4 cellular contexts compared by ENCODE assay signal in the genomic region with DNA sequence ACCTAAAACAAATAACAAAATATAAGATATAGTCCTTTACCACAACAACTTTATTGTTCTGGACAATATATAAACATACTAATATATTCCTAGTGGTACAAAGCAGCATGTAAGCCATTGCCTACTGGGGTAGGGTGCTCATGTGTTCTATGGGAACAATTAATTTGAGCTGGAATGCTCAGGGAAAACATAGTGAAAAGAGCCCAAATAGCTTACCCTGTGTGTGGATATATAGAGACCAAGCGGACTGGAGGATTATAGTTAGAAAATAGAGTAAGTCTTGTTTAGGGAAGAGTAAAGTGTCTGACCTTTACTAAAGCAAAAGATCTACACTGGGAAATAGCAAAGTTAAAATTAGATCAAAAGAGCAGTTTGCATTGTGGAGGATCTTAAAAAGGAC.
TF ChIP-seq lines count a peak whose summit lies in the region.

No MANE protein-coding gene starts in this region.

TF ChIP-seq in GM23338, 12 proteins besides CTCF, POLR2A, EP300 and RAD21:
- TF ChIP-seq EZH2phosphoT487 (IDR thresholded peaks at IDR 0.05; ENCODE audit: unreplicated experiment) = no peak
- TF ChIP-seq NANOG (IDR thresholded peaks at IDR 0.05; ENCODE audit: borderline replicate concordance) = no peak
- no peak for TF ChIP-seq JUNB (IDR thresholded peaks at IDR 0.05; ENCODE audit: unreplicated experiment)
- TF ChIP-seq CREB1 (CRISPR knock-in tag; IDR thresholded peaks at IDR 0.05; ENCODE audit: low read depth) = no peak
- TF ChIP-seq, protein P1, sequence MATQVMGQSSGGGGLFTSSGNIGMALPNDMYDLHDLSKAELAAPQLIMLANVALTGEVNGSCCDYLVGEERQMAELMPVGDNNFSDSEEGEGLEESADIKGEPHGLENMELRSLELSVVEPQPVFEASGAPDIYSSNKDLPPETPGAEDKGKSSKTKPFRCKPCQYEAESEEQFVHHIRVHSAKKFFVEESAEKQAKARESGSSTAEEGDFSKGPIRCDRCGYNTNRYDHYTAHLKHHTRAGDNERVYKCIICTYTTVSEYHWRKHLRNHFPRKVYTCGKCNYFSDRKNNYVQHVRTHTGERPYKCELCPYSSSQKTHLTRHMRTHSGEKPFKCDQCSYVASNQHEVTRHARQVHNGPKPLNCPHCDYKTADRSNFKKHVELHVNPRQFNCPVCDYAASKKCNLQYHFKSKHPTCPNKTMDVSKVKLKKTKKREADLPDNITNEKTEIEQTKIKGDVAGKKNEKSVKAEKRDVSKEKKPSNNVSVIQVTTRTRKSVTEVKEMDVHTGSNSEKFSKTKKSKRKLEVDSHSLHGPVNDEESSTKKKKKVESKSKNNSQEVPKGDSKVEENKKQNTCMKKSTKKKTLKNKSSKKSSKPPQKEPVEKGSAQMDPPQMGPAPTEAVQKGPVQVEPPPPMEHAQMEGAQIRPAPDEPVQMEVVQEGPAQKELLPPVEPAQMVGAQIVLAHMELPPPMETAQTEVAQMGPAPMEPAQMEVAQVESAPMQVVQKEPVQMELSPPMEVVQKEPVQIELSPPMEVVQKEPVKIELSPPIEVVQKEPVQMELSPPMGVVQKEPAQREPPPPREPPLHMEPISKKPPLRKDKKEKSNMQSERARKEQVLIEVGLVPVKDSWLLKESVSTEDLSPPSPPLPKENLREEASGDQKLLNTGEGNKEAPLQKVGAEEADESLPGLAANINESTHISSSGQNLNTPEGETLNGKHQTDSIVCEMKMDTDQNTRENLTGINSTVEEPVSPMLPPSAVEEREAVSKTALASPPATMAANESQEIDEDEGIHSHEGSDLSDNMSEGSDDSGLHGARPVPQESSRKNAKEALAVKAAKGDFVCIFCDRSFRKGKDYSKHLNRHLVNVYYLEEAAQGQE (IDR thresholded peaks at IDR 0.05; ENCODE audit: unreplicated experiment) = no peak
- 0 out of 2 replicates have a peak, but pooled peaks have one; percentile 31 for TF ChIP-seq POLR2AphosphoS5 (IDR thresholded peaks at IDR 0.05; ENCODE audit: low read depth)

TF ChIP-seq in WTC11, 78 proteins besides CTCF, POLR2A, EP300 and RAD21 (continues in another document):
- TF ChIP-seq ZNF416 (CRISPR knock-in tag; IDR thresholded peaks at IDR 0.05) (0 out of 2 replicates have a peak, but pooled peaks have one; percentile 43), NFYB (CRISPR knock-in tag; conservative IDR thresholded peaks at IDR 0.05; ENCODE audit: low read depth) (no peak), GTF2I (CRISPR knock-in tag; conservative IDR thresholded peaks at IDR 0.05) (no peak), ETV6 (CRISPR knock-in tag; IDR thresholded peaks at IDR 0.05) (no peak), FOXP1 (CRISPR knock-in tag; IDR thresholded peaks at IDR 0.05; ENCODE audit: borderline replicate concordance) (no peak), SMAD3 (CRISPR knock-in tag; IDR thresholded peaks at IDR 0.05; ENCODE audit: borderline replicate concordance) (no peak), SOX15 (CRISPR knock-in tag; IDR thresholded peaks at IDR 0.05) (no peak), ZNF138 (CRISPR knock-in tag; conservative IDR thresholded peaks at IDR 0.05) (no peak), TEAD4 (CRISPR knock-in tag; IDR thresholded peaks at IDR 0.05) (no peak), ZBTB21 (CRISPR knock-in tag; IDR thresholded peaks at IDR 0.05; ENCODE audit: borderline replicate concordance) (no peak), ZNF317 (CRISPR knock-in tag; IDR thresholded peaks at IDR 0.05; ENCODE audit: borderline replicate concordance, low read depth) (no peak), MXD4 (CRISPR knock-in tag; IDR thresholded peaks at IDR 0.05; ENCODE audit: borderline replicate concordance) (no peak)
- TF ChIP-seq, protein P2, sequence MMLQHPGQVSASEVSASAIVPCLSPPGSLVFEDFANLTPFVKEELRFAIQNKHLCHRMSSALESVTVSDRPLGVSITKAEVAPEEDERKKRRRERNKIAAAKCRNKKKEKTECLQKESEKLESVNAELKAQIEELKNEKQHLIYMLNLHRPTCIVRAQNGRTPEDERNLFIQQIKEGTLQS (CRISPR knock-in tag; conservative IDR thresholded peaks at IDR 0.05) = no peak
- TF ChIP-seq, protein P3, sequence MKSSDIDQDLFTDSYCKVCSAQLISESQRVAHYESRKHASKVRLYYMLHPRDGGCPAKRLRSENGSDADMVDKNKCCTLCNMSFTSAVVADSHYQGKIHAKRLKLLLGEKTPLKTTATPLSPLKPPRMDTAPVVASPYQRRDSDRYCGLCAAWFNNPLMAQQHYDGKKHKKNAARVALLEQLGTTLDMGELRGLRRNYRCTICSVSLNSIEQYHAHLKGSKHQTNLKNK (CRISPR knock-in tag; IDR thresholded peaks at IDR 0.05) = peak; percentile 82
- TF ChIP-seq, protein P4, sequence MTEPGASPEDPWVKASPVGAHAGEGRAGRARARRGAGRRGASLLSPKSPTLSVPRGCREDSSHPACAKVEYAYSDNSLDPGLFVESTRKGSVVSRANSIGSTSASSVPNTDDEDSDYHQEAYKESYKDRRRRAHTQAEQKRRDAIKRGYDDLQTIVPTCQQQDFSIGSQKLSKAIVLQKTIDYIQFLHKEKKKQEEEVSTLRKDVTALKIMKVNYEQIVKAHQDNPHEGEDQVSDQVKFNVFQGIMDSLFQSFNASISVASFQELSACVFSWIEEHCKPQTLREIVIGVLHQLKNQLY (CRISPR knock-in tag; IDR thresholded peaks at IDR 0.05) = no peak
- TF ChIP-seq, protein P5, sequence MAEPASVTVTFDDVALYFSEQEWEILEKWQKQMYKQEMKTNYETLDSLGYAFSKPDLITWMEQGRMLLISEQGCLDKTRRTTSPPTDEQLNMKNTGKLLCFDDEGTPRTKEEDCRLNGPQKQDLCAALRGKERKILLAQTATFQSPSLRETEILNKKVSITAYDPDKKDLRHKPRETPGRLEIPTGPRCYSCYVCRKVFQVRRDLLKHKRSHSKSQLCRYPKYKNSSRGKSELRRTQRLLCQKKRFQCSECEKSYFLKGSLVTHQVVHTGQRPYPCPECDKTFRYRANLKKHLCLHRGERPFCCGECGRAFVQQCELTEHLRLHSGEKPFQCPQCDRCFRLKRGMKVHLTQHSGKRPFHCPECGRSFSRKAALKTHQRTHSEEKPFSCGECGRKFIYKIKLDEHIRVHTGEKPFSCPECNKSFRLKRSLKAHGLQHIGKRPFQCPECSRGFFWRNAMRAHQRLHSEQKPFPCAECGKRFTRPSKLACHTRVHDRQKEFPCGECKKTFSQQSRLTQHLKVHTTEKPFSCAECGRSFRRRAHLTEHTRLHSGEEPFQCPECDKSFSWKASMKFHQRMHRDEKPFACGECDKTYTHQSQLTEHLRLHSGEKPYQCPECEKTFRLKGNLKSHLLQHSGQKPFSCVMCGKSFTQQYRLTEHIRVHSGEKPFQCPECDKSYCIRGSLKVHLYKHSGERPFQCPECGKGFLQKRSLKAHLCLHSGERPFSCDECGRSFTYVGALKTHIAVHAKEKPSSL (CRISPR knock-in tag; conservative IDR thresholded peaks at IDR 0.05) = peak; percentile 72; the same call in 1 of the 2 replicates

TF ChIP-seq in H1, 55 proteins besides CTCF, POLR2A, EP300 and RAD21 (continues in another document):
- TF ChIP-seq GABPA (IDR thresholded peaks at IDR 0.05; ENCODE audit: borderline replicate concordance, insufficient read depth, low read length) (no peak), ASH2L (IDR thresholded peaks at IDR 0.05; ENCODE audit: low read length) (no peak), POLR2AphosphoS5 (IDR thresholded peaks at IDR 0.05; ENCODE audit: low read depth, low read length) (peak; percentile 64; the same call in 1 of the 2 replicates), KDM4A (IDR thresholded peaks at IDR 0.05; ENCODE audit: low read depth, low read length, severe bottlenecking) (no peak), TAF1 (IDR thresholded peaks at IDR 0.05; ENCODE audit: low read depth, low read length) (no peak), HDAC2 (IDR thresholded peaks at IDR 0.05; ENCODE audit: borderline replicate concordance in 1 of 2, low read depth in 2 of 2, low read length in 2 of 2) (no peak), CBX8 (IDR thresholded peaks at IDR 0.05; ENCODE audit: borderline replicate concordance, low read depth, low read length) (no peak), JUN (IDR thresholded peaks at IDR 0.05; ENCODE audit: low read depth, low read length) (no peak)
- TF ChIP-seq, protein P6, sequence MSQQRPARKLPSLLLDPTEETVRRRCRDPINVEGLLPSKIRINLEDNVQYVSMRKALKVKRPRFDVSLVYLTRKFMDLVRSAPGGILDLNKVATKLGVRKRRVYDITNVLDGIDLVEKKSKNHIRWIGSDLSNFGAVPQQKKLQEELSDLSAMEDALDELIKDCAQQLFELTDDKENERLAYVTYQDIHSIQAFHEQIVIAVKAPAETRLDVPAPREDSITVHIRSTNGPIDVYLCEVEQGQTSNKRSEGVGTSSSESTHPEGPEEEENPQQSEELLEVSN (IDR thresholded peaks at IDR 0.05) = no peak

TF ChIP-seq in HEK293T, 16 proteins besides CTCF, POLR2A, EP300 and RAD21:
- TF ChIP-seq L3MBTL2 (conservative IDR thresholded peaks at IDR 0.05) = no peak
- TF ChIP-seq LEF1 (IDR thresholded peaks at IDR 0.05; ENCODE audit: borderline replicate concordance) = no peak
- no peak for TF ChIP-seq FOXM1 (IDR thresholded peaks at IDR 0.05; ENCODE audit: borderline replicate concordance)
- TF ChIP-seq CTBP1 (IDR thresholded peaks at IDR 0.05; ENCODE audit: borderline replicate concordance) = no peak
- no peak for TF ChIP-seq FOXA1 (IDR thresholded peaks at IDR 0.05)
- TF ChIP-seq ZNF384 (IDR thresholded peaks at IDR 0.05) = no peak
- no peak for TF ChIP-seq HDGF (IDR thresholded peaks at IDR 0.05; ENCODE audit: borderline replicate concordance)
- TF ChIP-seq, protein P7, sequence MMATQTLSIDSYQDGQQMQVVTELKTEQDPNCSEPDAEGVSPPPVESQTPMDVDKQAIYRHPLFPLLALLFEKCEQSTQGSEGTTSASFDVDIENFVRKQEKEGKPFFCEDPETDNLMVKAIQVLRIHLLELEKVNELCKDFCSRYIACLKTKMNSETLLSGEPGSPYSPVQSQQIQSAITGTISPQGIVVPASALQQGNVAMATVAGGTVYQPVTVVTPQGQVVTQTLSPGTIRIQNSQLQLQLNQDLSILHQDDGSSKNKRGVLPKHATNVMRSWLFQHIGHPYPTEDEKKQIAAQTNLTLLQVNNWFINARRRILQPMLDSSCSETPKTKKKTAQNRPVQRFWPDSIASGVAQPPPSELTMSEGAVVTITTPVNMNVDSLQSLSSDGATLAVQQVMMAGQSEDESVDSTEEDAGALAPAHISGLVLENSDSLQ (IDR thresholded peaks at IDR 0.05) = no peak
- no peak for TF ChIP-seq FOXK2 (IDR thresholded peaks at IDR 0.05)
